In genomic region chr2:148794558-148794957, GRCh38 we compare ENCODE assay signal across 23 cellular contexts.
DNase-seq lines count a peak whose midpoint lies in the region; ATAC-seq and TF ChIP-seq lines count a peak whose summit lies in the region.
"Had no signal": no experiment of that assay in that cellular context is flagged by ENCODE, and none has a peak within 500 bp of the region (broad histone marks: within the 10 kb centered on the region; RNA-seq: fewer than 3 reads in every experiment).

No MANE protein-coding gene starts in this region.

- H3F3A ChIP-seq in PC-3 (ENCODE audit: low read length, unreplicated experiment), result no peaks in the 10 kb centered on the region

- H3K9ac ChIP-seq in PC-3 (ENCODE audit: low read length), result no peak overlapping the region

- intact Hi-C loops in PC-3 (cut with micrococcal nuclease), result no loop called here

- peak; percentile 46 for DNase-seq in EL
- peak; percentile 49 for DNase-seq in PC-3
- DNase-seq in fibroblast of villous mesenchyme (ENCODE audit: low read depth), result peak; percentile 45
- DNase-seq in stromal cell of bone marrow (ENCODE audit: low read depth), result peak; percentile 50
- no peak for DNase-seq in T-helper 17 cell
- no peak for DNase-seq in SHP77 treated with DMSO at 0.1 percent for 48 hours (lab: John Stamatoyannopoulos, UW)
- DNase-seq in NCI-H1694 (lab: John Stamatoyannopoulos, UW), result no peak
- DNase-seq: activated CD8-positive, alpha-beta T cell treated with anti-CD3 and anti-CD28 coated beads for 36 hours; activated naive CD4-positive, alpha-beta T cell treated with anti-CD3 and anti-CD28 coated beads, Interleukin-2, amount 50 U/mL, for 16 hours; activated T-cell treated with anti-CD3 and anti-CD28 coated beads, Interleukin-2, amount 50 U/mL, for 48 hours; colonic mucosa; DMS53; KG1; lower lobe of right lung; NCI-H1048; NCI-H526 treated with DMSO at 0.1 percent for 48 hours; stimulated activated CD4-positive, alpha-beta T cell treated with anti-CD3 and anti-CD28 coated beads, Interleukin-2, amount 100 ng/mL, for 24 hours; T-cell had no signal

- BruUV-seq in PC-3 (replicated peaks; lab: Mats Ljungman, UMichigan), result no TSS peak

- no peaks in the 10 kb centered on the region for H3K27me3 ChIP-seq in PC-3 (ENCODE audit: low read length)
- H3K27me3 ChIP-seq: ascending aorta, colonic mucosa, vagina had no signal

- no peak overlapping the region for H3K4me2 ChIP-seq in PC-3 (ENCODE audit: low read length)

- TF ChIP-seq CTCF in PC-3 (conservative IDR thresholded peaks at IDR 0.05; ENCODE audit: low read depth, low read length) (no peak), fibroblast of villous mesenchyme (IDR thresholded peaks at IDR 0.05; ENCODE audit: insufficient read depth, low read depth, low read length) (no peak)

- CTCF ChIA-PET in PC-3 (lab: Charles Lee), result no interaction called here

- H3K9me2 ChIP-seq in PC-3 (replicated peaks; ENCODE audit: low read length), result no peaks in the 10 kb centered on the region

- H3K27ac Mint-ChIP-seq in T-helper 17 cell, result no peak overlapping the region
- H3K27ac Mint-ChIP-seq: activated CD8-positive, alpha-beta T cell treated with anti-CD3 and anti-CD28 coated beads for 36 hours; CD14-positive monocyte; T-cell had no signal

- no peaks in the 10 kb centered on the region for H3K79me2 ChIP-seq in PC-3 (ENCODE audit: low read length)

- H3K36me3 ChIP-seq in PC-3 (ENCODE audit: low read depth, low read length), result no peaks in the 10 kb centered on the region
- H3K36me3 ChIP-seq: ascending aorta, colonic mucosa, lower lobe of right lung, vagina had no signal

- H3K4me1 ChIP-seq in PC-3 (ENCODE audit: insufficient read depth, low read length), result peaks cover 3% of the 10 kb centered on the region; the same call in 1 of the 2 replicates
- H3K4me1 ChIP-seq: ascending aorta, colonic mucosa, lower lobe of right lung, vagina had no signal

- no peak overlapping the region for H3K27ac ChIP-seq in PC-3 (ENCODE audit: low read length)
- H3K27ac ChIP-seq: ascending aorta, colonic mucosa, lower lobe of right lung, vagina had no signal

- no peak overlapping the region for H3K4me3 Mint-ChIP-seq in T-helper 17 cell
- H3K4me3 Mint-ChIP-seq: activated CD8-positive, alpha-beta T cell treated with anti-CD3 and anti-CD28 coated beads for 36 hours; CD14-positive monocyte; T-cell had no signal

- no peaks in the 10 kb centered on the region for H4K20me1 ChIP-seq in PC-3 (ENCODE audit: low read length)

- H3K4me1 Mint-ChIP-seq in T-helper 17 cell, result no peaks in the 10 kb centered on the region
- H3K4me1 Mint-ChIP-seq: CD14-positive monocyte had no signal

- H2AFZ ChIP-seq in PC-3 (ENCODE audit: low read length), result no peak overlapping the region

- H3K36me3 Mint-ChIP-seq in T-helper 17 cell (ENCODE audit: low read depth), result no peaks in the 10 kb centered on the region

- no peak overlapping the region for H3K4me3 ChIP-seq in PC-3 (ENCODE audit: low read length)
- no peak overlapping the region for H3K4me3 ChIP-seq in fibroblast of villous mesenchyme (ENCODE audit: low read depth, low read length)
- H3K4me3 ChIP-seq: ascending aorta, colonic mucosa, lower lobe of right lung, vagina had no signal

- peak; percentile 67 for ATAC-seq in PC-3
- no peak for ATAC-seq in T-helper 17 cell
- ATAC-seq: activated CD8-positive, alpha-beta T cell treated with anti-CD3 and anti-CD28 coated beads for 36 hours; lower lobe of right lung; Right ventricle myocardium inferior; sciatic nerve; T-cell had no signal

- POLR2A ChIA-PET in PC-3 (lab: Charles Lee; ENCODE audit: unreplicated experiment), result no interaction called here

- H3K9me3 ChIP-seq in PC-3 (ENCODE audit: low read length), result no peaks in the 10 kb centered on the region
- H3K9me3 ChIP-seq in T-helper 17 cell (ENCODE audit: control insufficient read depth, low read length, poor library complexity, severe bottlenecking), result no peaks in the 10 kb centered on the region
- H3K9me3 ChIP-seq: ascending aorta, colonic mucosa, lower lobe of right lung, vagina had no signal

- H3K27me3 Mint-ChIP-seq in T-helper 17 cell, result no peaks in the 10 kb centered on the region
- H3K27me3 Mint-ChIP-seq: activated CD8-positive, alpha-beta T cell treated with anti-CD3 and anti-CD28 coated beads for 36 hours; T-cell had no signal

Comparison
In these comparisons a context has a peak if more than half of its experiments do, and no peak if none do; other contexts are left out.
1. DNase-seq: peak in EL (single experiment), PC-3 (single experiment), fibroblast of villous mesenchyme (single experiment) and stromal cell of bone marrow (single experiment); none in T-helper 17 cell (0 of 3), SHP77 treated with DMSO at 0.1 percent for 48 hours (single experiment) and NCI-H1694 (single experiment).